1 cellular context compared by ENCODE assay signal in the genomic region with DNA sequence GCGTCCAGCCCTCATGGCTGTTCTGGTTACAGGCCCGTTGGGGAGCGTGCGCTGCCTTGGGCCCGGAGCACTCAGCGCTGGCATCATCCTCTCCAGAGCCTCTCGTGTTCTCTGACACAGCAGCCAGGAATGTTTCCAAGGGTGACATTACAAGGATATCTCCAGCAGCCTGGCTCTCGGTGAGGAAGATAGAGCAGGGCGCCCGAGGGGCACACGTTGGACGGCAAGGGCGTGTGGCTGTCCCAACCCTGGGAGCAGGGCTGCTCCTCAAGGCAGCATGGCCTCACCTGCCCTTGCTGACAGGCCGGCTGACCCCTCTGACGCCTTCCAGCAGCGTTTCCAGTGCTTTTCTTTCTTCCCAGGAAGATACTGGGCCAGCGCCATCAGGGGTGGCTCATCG.
TF ChIP-seq lines count a peak whose summit lies in the region.

No MANE protein-coding gene starts in this region.

TF ChIP-seq in IMR-90, 13 proteins besides CTCF, POLR2A, EP300 and RAD21:
- no peak for TF ChIP-seq RCOR1 (IDR thresholded peaks at IDR 0.05; ENCODE audit: insufficient replicate concordance, low read length)
- peak; percentile 15; the same call in 1 of the 2 replicates for TF ChIP-seq BHLHE40 (IDR thresholded peaks at IDR 0.05; ENCODE audit: low read depth, low read length)
- TF ChIP-seq CEBPB (IDR thresholded peaks at IDR 0.05; ENCODE audit: low read depth, low read length), result no peak
- TF ChIP-seq, protein P1, sequence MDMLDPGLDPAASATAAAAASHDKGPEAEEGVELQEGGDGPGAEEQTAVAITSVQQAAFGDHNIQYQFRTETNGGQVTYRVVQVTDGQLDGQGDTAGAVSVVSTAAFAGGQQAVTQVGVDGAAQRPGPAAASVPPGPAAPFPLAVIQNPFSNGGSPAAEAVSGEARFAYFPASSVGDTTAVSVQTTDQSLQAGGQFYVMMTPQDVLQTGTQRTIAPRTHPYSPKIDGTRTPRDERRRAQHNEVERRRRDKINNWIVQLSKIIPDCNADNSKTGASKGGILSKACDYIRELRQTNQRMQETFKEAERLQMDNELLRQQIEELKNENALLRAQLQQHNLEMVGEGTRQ (IDR thresholded peaks at IDR 0.05; ENCODE audit: low read depth, low read length), result no peak
- TF ChIP-seq SMC3 (IDR thresholded peaks at IDR 0.05; ENCODE audit: low read depth, low read length), result no peak
- no peak for TF ChIP-seq MAFK (IDR thresholded peaks at IDR 0.05; ENCODE audit: low read depth, low read length)
- TF ChIP-seq FOS (IDR thresholded peaks at IDR 0.05; ENCODE audit: low read depth, low read length), result no peak
- no peak for TF ChIP-seq MAZ (IDR thresholded peaks at IDR 0.05; ENCODE audit: borderline replicate concordance, low read depth, low read length)
